ENCODE assay signal across 12 cellular contexts in the genomic region with DNA sequence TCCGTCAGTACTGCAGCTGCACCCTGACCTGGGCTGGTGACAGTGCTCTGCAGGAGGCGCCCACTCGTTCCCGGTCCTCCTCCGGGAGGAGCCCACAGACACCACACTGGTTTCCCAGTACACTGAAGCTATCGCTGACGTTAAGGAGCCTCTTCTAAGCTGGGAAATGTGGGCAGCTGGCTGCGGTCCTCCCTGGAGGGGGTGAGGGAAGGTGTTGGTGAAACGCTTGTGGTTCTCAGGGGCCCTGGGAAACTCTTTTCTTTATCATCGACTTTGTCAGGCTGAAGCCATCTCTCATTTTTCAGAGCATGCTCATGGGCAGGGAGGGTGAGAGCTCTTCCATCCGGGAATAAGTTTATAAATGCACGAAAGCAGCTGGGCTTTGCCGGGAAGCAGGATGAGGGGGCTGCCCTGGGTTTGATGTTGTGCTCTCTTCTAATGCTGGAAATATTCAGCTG.
DNase-seq lines count a peak whose midpoint lies in the region; ATAC-seq, FAIRE-seq and TF ChIP-seq lines count a peak whose summit lies in the region.
"Had no signal": no experiment of that assay in that cellular context is flagged by ENCODE, and none has a peak within 500 bp of the region (broad histone marks: within the 10 kb centered on the region; RNA-seq: fewer than 3 reads in every experiment).

No MANE protein-coding gene starts in this region.

- H3K9me3 Mint-ChIP-seq in activated T-helper 17 cell treated with anti-CD3 and anti-CD28 coated beads, Interleukin-2, amount 50 U/mL, for 72 hours, result no peaks in the 10 kb centered on the region
- no peaks in the 10 kb centered on the region for H3K9me3 Mint-ChIP-seq in GM23338
- H3K9me3 Mint-ChIP-seq: activated B cell treated with CpG ODN at 0.5 μM for 24 hours; CD8-positive, alpha-beta T cell had no signal

- H3K9me3 ChIP-seq in uterus, result no peaks in the 10 kb centered on the region

- H3K27me3 ChIP-seq in uterus (no peaks in the 10 kb centered on the region), GM23338 (ENCODE audit: insufficient read depth) (no peaks in the 10 kb centered on the region)

- TF ChIP-seq CTCF in uterus (IDR thresholded peaks at IDR 0.05) (no peak), GM23338 (conservative IDR thresholded peaks at IDR 0.05; ENCODE audit: low read depth in 2 of 2) (no peak)

- H2AFZ ChIP-seq in GM23338, result no peak overlapping the region

- H3K4me1 Mint-ChIP-seq in activated T-helper 17 cell treated with anti-CD3 and anti-CD28 coated beads, Interleukin-2, amount 50 U/mL, for 72 hours, result peaks cover 26% of the 10 kb centered on the region
- peaks cover 31% of the 10 kb centered on the region for H3K4me1 Mint-ChIP-seq in GM23338

- H3K4me1 ChIP-seq in uterus, result no peaks in the 10 kb centered on the region
- H3K4me1 ChIP-seq in GM23338 (ENCODE audit: insufficient read depth), result peaks cover 11% of the 10 kb centered on the region; the same call in 1 of the 2 replicates

- intact Hi-C loops in uterus (cut with DNase I; ENCODE audit: low total_unique reads), result no loop called here

- H3K27ac ChIP-seq in uterus (peak overlapping the region; percentile 36 to 56), GM23338 (ENCODE audit: low read depth) (no peak overlapping the region)

- no peaks in the 10 kb centered on the region for H4K20me1 ChIP-seq in GM23338 (replicated peaks; ENCODE audit: insufficient read depth)

- H3K4me3 Mint-ChIP-seq in activated T-helper 17 cell treated with anti-CD3 and anti-CD28 coated beads, Interleukin-2, amount 50 U/mL, for 72 hours, result peak overlapping the region; percentile 24
- no peak overlapping the region for H3K4me3 Mint-ChIP-seq in GM23338
- H3K4me3 Mint-ChIP-seq: activated B cell treated with CpG ODN at 0.5 μM for 24 hours; CD8-positive, alpha-beta T cell had no signal

- peaks cover 6% of the 10 kb centered on the region for H3K36me3 Mint-ChIP-seq in activated T-helper 17 cell treated with anti-CD3 and anti-CD28 coated beads, Interleukin-2, amount 50 U/mL, for 72 hours (ENCODE audit: low read depth)
- H3K36me3 Mint-ChIP-seq in GM23338 (ENCODE audit: low read depth), result no peaks in the 10 kb centered on the region; the same call in 2 of the 3 replicates

- peak overlapping the region; percentile 82 for H3K27ac Mint-ChIP-seq in activated T-helper 17 cell treated with anti-CD3 and anti-CD28 coated beads, Interleukin-2, amount 50 U/mL, for 72 hours
- no peak overlapping the region for H3K27ac Mint-ChIP-seq in GM23338
- H3K27ac Mint-ChIP-seq: activated B cell treated with CpG ODN at 0.5 μM for 24 hours; CD8-positive, alpha-beta T cell had no signal

- H3K4me3 ChIP-seq in uterus (no peak overlapping the region), GM23338 (no peak overlapping the region)

- DNase-seq in stimulated activated CD4-positive, alpha-beta T cell treated with anti-CD3 and anti-CD28 coated beads, Interleukin-4, amount 100 ng/mL, for 24 hours, result peak; percentile 16
- no peak for DNase-seq in stimulated activated CD4-positive, alpha-beta T cell treated with anti-CD3 and anti-CD28 coated beads, Interleukin-12 subunit alpha, Interleukin-12 subunit beta, amount 100 ng/mL, for 4 hours
- peak; percentile 9 for DNase-seq in kidney glomerular epithelial cell (lab: John Stamatoyannopoulos, UW)
- DNase-seq in uterus, result peak; percentile 53 to 62
- no peak for DNase-seq in frontal cortex (ENCODE audit: low spot score in 2 of 2)
- DNase-seq in pons (ENCODE audit: low spot score), result no peak
- DNase-seq in GM23338 (ENCODE audit: low spot score), result no peak
- DNase-seq: activated B cell treated with CpG ODN at 0.5 μM for 24 hours; CD8-positive, alpha-beta T cell; NCI-H2081 had no signal

- peak; percentile 84 for ATAC-seq in activated T-helper 17 cell treated with anti-CD3 and anti-CD28 coated beads, Interleukin-2, amount 50 U/mL, for 72 hours (replicated peaks)
- ATAC-seq in GM23338, result no peak
- ATAC-seq: CD8-positive, alpha-beta T cell; SK-N-SH treated with all-trans-retinoic acid at 6 μM for 48 hours had no signal

- H3K36me3 ChIP-seq in uterus, result no peaks in the 10 kb centered on the region
- H3K36me3 ChIP-seq in GM23338 (ENCODE audit: insufficient read depth), result no peaks in the 10 kb centered on the region

- no peaks in the 10 kb centered on the region for H3K27me3 Mint-ChIP-seq in activated T-helper 17 cell treated with anti-CD3 and anti-CD28 coated beads, Interleukin-2, amount 50 U/mL, for 72 hours
- peaks cover 12% of the 10 kb centered on the region for H3K27me3 Mint-ChIP-seq in GM23338 (ENCODE audit: insufficient read depth, low read depth, poor library complexity)
- H3K27me3 Mint-ChIP-seq: activated B cell treated with CpG ODN at 0.5 μM for 24 hours had no signal

- H3K79me2 ChIP-seq in GM23338 (replicated peaks; ENCODE audit: insufficient read depth), result no peaks in the 10 kb centered on the region

- FAIRE-seq in frontal cortex (lab: Jason Lieb, UNC), result no peak

- no peak overlapping the region for H3K4me2 ChIP-seq in GM23338

- H3K9me2 ChIP-seq in GM23338 (ENCODE audit: insufficient read depth), result no peaks in the 10 kb centered on the region

- no peaks in the 10 kb centered on the region for H3F3A ChIP-seq in GM23338 (replicated peaks; ENCODE audit: low read depth)

- TF ChIP-seq POLR2A in uterus (IDR thresholded peaks at IDR 0.05), result no peak

TF ChIP-seq in GM23338, 12 proteins besides CTCF, POLR2A, EP300 and RAD21 (continues in another document):
- TF ChIP-seq CREB1 (CRISPR knock-in tag; IDR thresholded peaks at IDR 0.05; ENCODE audit: low read depth) (no peak), JUNB (IDR thresholded peaks at IDR 0.05; ENCODE audit: unreplicated experiment) (no peak), NANOG (IDR thresholded peaks at IDR 0.05; ENCODE audit: borderline replicate concordance) (no peak), ETS1 (IDR thresholded peaks at IDR 0.05) (no peak), STAT1 (IDR thresholded peaks at IDR 0.05; ENCODE audit: unreplicated experiment) (no peak)

Comparison
In these comparisons a context has a peak if more than half of its experiments do, and no peak if none do; other contexts are left out.
1. DNase-seq: peak in stimulated activated CD4-positive, alpha-beta T cell treated with anti-CD3 and anti-CD28 coated beads, Interleukin-4, amount 100 ng/mL, for 24 hours (single experiment), kidney glomerular epithelial cell (single experiment) and uterus (2 of 2); none in stimulated activated CD4-positive, alpha-beta T cell treated with anti-CD3 and anti-CD28 coated beads, Interleukin-12 subunit alpha, Interleukin-12 subunit beta, amount 100 ng/mL, for 4 hours (single experiment), frontal cortex (0 of 2), pons (single experiment) and GM23338 (single experiment).